ENCODE assay signal across 1 cellular context in genomic region chr5:137957948-137958347, GRCh38.
TF ChIP-seq lines count a peak whose summit lies in the region.

No MANE protein-coding gene starts in this region.

TF ChIP-seq in SK-N-SH, 30 proteins besides CTCF, POLR2A, EP300 and RAD21 (continued from another document):
- TF ChIP-seq REST (IDR thresholded peaks at IDR 0.05; ENCODE audit: low read depth, low read length) (no peak), MAX (IDR thresholded peaks at IDR 0.05; ENCODE audit: low read depth) (no peak), YY1 (IDR thresholded peaks at IDR 0.05; ENCODE audit: low read depth) (no peak)
